21 cellular contexts compared by ENCODE assay signal in genomic region chr21:31264574-31264973, GRCh38.
A peak's percentile ranks its signal among the peaks of the same experiment; 100 is the strongest.
DNase-seq lines count a peak whose midpoint lies in the region; ATAC-seq and TF ChIP-seq lines count a peak whose summit lies in the region.
"Had no signal": no experiment of that assay in that cellular context is flagged by ENCODE, and none has a peak within 500 bp of the region (broad histone marks: within the 10 kb centered on the region; RNA-seq: fewer than 3 reads in every experiment).

No MANE protein-coding gene starts in this region.

- peak overlapping the region; percentile 10 for H3K4me3 Mint-ChIP-seq in activated naive CD8-positive, alpha-beta T cell
- H3K4me3 Mint-ChIP-seq in activated naive CD8-positive, alpha-beta T cell treated with anti-CD3 and anti-CD28 coated beads, Interleukin-2, amount 50 U/mL, for 24 hours, result no peak overlapping the region
- H3K4me3 Mint-ChIP-seq in HFFc6, result no peak overlapping the region

- H3K27ac ChIP-seq in VCaP, result peak overlapping the region; percentile 90
- H3K27ac ChIP-seq: GM23248, RWPE1, SJCRH30 had no signal

- DNase-seq in activated naive CD8-positive, alpha-beta T cell treated with anti-CD3 and anti-CD28 coated beads, Interleukin-2, amount 50 U/mL, for 24 hours, result no peak
- DNase-seq in fibroblast of mammary gland (ENCODE audit: low read depth) (no peak), HFFc6 (no peak), H4 (ENCODE audit: low spot score) (no peak)
- DNase-seq: 8988T, COR-L47, NCI-H1048, NCI-H146, NCI-H2107, NCI-H345, NCI-H526 treated with DMSO at 0.1 percent for 48 hours, OCI-M1, SJCRH30, SW 1271 had no signal

- H3K27ac Mint-ChIP-seq in activated naive CD8-positive, alpha-beta T cell, result no peak overlapping the region
- H3K27ac Mint-ChIP-seq in activated naive CD8-positive, alpha-beta T cell treated with anti-CD3 and anti-CD28 coated beads, Interleukin-2, amount 50 U/mL, for 24 hours, result no peak overlapping the region
- no peak overlapping the region for H3K27ac Mint-ChIP-seq in HFFc6
- H3K27ac Mint-ChIP-seq: CD14-positive monocyte had no signal

- H3K27me3 Mint-ChIP-seq in activated naive CD8-positive, alpha-beta T cell, result no peaks in the 10 kb centered on the region
- no peaks in the 10 kb centered on the region for H3K27me3 Mint-ChIP-seq in activated naive CD8-positive, alpha-beta T cell treated with anti-CD3 and anti-CD28 coated beads, Interleukin-2, amount 50 U/mL, for 24 hours
- H3K27me3 Mint-ChIP-seq in HFFc6 (ENCODE audit: insufficient read depth), result peaks cover 8% of the 10 kb centered on the region

- no peak for ATAC-seq in activated naive CD8-positive, alpha-beta T cell treated with anti-CD3 and anti-CD28 coated beads, Interleukin-2, amount 50 U/mL, for 24 hours
- no peak for ATAC-seq in HG02981 (IDR thresholded peaks at IDR 0.05; ENCODE audit: unreplicated experiment)
- no peak for ATAC-seq in GM21515 (IDR thresholded peaks at IDR 0.05; ENCODE audit: unreplicated experiment)

- no peak overlapping the region for H3K4me3 ChIP-seq in fibroblast of mammary gland (ENCODE audit: control insufficient read depth, low read depth, low read length)
- H3K4me3 ChIP-seq: SJCRH30 had no signal

- peaks cover 8% of the 10 kb centered on the region for H3K36me3 Mint-ChIP-seq in activated naive CD8-positive, alpha-beta T cell
- peaks cover 32% of the 10 kb centered on the region for H3K36me3 Mint-ChIP-seq in activated naive CD8-positive, alpha-beta T cell treated with anti-CD3 and anti-CD28 coated beads, Interleukin-2, amount 50 U/mL, for 24 hours (ENCODE audit: low read depth)
- H3K36me3 Mint-ChIP-seq in HFFc6 (ENCODE audit: low read depth), result no peaks in the 10 kb centered on the region

- H3K9me3 Mint-ChIP-seq in activated naive CD8-positive, alpha-beta T cell (ENCODE audit: low read depth), result no peaks in the 10 kb centered on the region
- no peaks in the 10 kb centered on the region for H3K9me3 Mint-ChIP-seq in activated naive CD8-positive, alpha-beta T cell treated with anti-CD3 and anti-CD28 coated beads, Interleukin-2, amount 50 U/mL, for 24 hours
- peaks cover 33% of the 10 kb centered on the region; the same call in 1 of the 2 replicates for H3K9me3 Mint-ChIP-seq in HFFc6

- H3K4me1 Mint-ChIP-seq in activated naive CD8-positive, alpha-beta T cell (ENCODE audit: low read depth), result peaks cover 31% of the 10 kb centered on the region
- H3K4me1 Mint-ChIP-seq in activated naive CD8-positive, alpha-beta T cell treated with anti-CD3 and anti-CD28 coated beads, Interleukin-2, amount 50 U/mL, for 24 hours, result peaks cover 30% of the 10 kb centered on the region
- no peaks in the 10 kb centered on the region for H3K4me1 Mint-ChIP-seq in HFFc6 (ENCODE audit: low read depth)

- TF ChIP-seq CTCF in VCaP (conservative IDR thresholded peaks at IDR 0.05), result no peak; the same call in 1 of the 2 replicates
- peak; percentile 9 for TF ChIP-seq CTCF in fibroblast of mammary gland (conservative IDR thresholded peaks at IDR 0.05; ENCODE audit: control insufficient read depth, insufficient read depth, low read depth, low read length)
- TF ChIP-seq CTCF in HFFc6 (IDR thresholded peaks at IDR 0.05), result no peak
